ENCODE assay signal across 11 cellular contexts in genomic region chr12:10750385-10750727, GRCh38. TPM values are rescaled to one million over a fixed set of nuclear protein-coding genes. Genes with fewer than 3 reads are reported as not detected.
DNase-seq lines count a peak whose midpoint lies in the region; ATAC-seq, FAIRE-seq and TF ChIP-seq lines count a peak whose summit lies in the region.
"Had no signal": no experiment of that assay in that cellular context is flagged by ENCODE, and none has a peak within 500 bp of the region (broad histone marks: within the 10 kb centered on the region; RNA-seq: fewer than 3 reads in every experiment).

No MANE protein-coding gene starts in this region.

- no peaks in the 10 kb centered on the region for H3K36me3 Mint-ChIP-seq in natural killer cell treated with Interleukin-12 subunit alpha and Interleukin-12 subunit beta and Interleukin-15 and Interleukin-18, amount 100 ng/mL, for 72 hours
- no peaks in the 10 kb centered on the region for H3K36me3 Mint-ChIP-seq in natural killer cell
- no peaks in the 10 kb centered on the region for H3K36me3 Mint-ChIP-seq in activated CD8-positive, alpha-beta T cell treated with anti-CD3 and anti-CD28 coated beads for 36 hours (ENCODE audit: low read depth)

- peak overlapping the region; percentile 63 for H3K4me3 Mint-ChIP-seq in natural killer cell treated with Interleukin-12 subunit alpha and Interleukin-12 subunit beta and Interleukin-15 and Interleukin-18, amount 100 ng/mL, for 72 hours
- H3K4me3 Mint-ChIP-seq in natural killer cell = no peak overlapping the region
- H3K4me3 Mint-ChIP-seq in activated CD8-positive, alpha-beta T cell treated with anti-CD3 and anti-CD28 coated beads for 36 hours = peak overlapping the region; percentile 67

- no peak for TF ChIP-seq EP300 in upper lobe of left lung (IDR thresholded peaks at IDR 0.05)

- intact Hi-C loops in natural killer cell (cut with micrococcal nuclease) = loop anchor here (1.0 to 5.0 kb wide), 2 partner anchors 383 to 515 kb away; no protein-coding TSS in a partner anchor
- intact Hi-C loops in activated CD8-positive, alpha-beta T cell treated with anti-CD3 and anti-CD28 coated beads for 36 hours (cut with micrococcal nuclease) = no loop called here

- peaks cover 12 to 23% of the 10 kb centered on the region in 2 donors for H3K4me1 Mint-ChIP-seq in natural killer cell treated with Interleukin-12 subunit alpha and Interleukin-12 subunit beta and Interleukin-15 and Interleukin-18, amount 100 ng/mL, for 72 hours (ENCODE audit: low read depth in 2 of 2)
- H3K4me1 Mint-ChIP-seq in natural killer cell = peaks cover 6 to 11% of the 10 kb centered on the region in 2 donors
- peaks cover 8% of the 10 kb centered on the region for H3K4me1 Mint-ChIP-seq in activated CD8-positive, alpha-beta T cell treated with anti-CD3 and anti-CD28 coated beads for 36 hours (ENCODE audit: low read depth)

- no peaks in the 10 kb centered on the region for H3K27me3 ChIP-seq in upper lobe of left lung

- H3K27ac ChIP-seq in upper lobe of left lung = peak overlapping the region in 1 of 4 donors; percentile 44

- POLR2A ChIA-PET in activated CD8-positive, alpha-beta T cell treated with anti-CD3 and anti-CD28 coated beads for 36 hours (lab: Charles Lee) = interaction anchor here (0.8 to 1.6 kb wide), 3 partner anchors 10 to 137 kb away, joined by 3 to 8 read pairs (median 4); partner anchors contain the start of genes MAGOHB and YBX3

- no peak for ATAC-seq in natural killer cell treated with Interleukin-12 subunit alpha and Interleukin-12 subunit beta and Interleukin-15 and Interleukin-18, amount 100 ng/mL, for 72 hours
- ATAC-seq in natural killer cell = no peak
- no peak for ATAC-seq in activated CD8-positive, alpha-beta T cell treated with anti-CD3 and anti-CD28 coated beads for 36 hours
- no peak for ATAC-seq in upper lobe of left lung (ENCODE audit: low FRiP score in 2 of 2)

- no peaks in the 10 kb centered on the region for H3K9me3 Mint-ChIP-seq in natural killer cell treated with Interleukin-12 subunit alpha and Interleukin-12 subunit beta and Interleukin-15 and Interleukin-18, amount 100 ng/mL, for 72 hours
- no peaks in the 10 kb centered on the region for H3K9me3 Mint-ChIP-seq in natural killer cell
- H3K9me3 Mint-ChIP-seq in activated CD8-positive, alpha-beta T cell treated with anti-CD3 and anti-CD28 coated beads for 36 hours = no peaks in the 10 kb centered on the region
- H3K9me3 Mint-ChIP-seq: activated CD4-positive, alpha-beta T cell treated with anti-CD3 and anti-CD28 coated beads, Interleukin-2, amount 10 ng/mL, durations not matched to agents 7 days and 5 days had no signal

- DNase-seq in natural killer cell treated with Interleukin-12 subunit alpha and Interleukin-12 subunit beta and Interleukin-15 and Interleukin-18, amount 100 ng/mL, for 72 hours (ENCODE audit: low spot score) = no peak
- DNase-seq in natural killer cell (no peak), upper lobe of left lung (no peak), NCI-H69 (lab: John Stamatoyannopoulos, UW) (no peak), NAMALWA (ENCODE audit: low spot score) (no peak), inferior parietal cortex (ENCODE audit: extremely low spot score) (no peak)
- DNase-seq in activated CD8-positive, alpha-beta T cell treated with anti-CD3 and anti-CD28 coated beads for 36 hours = no peak

- CTCF ChIA-PET in activated CD8-positive, alpha-beta T cell treated with anti-CD3 and anti-CD28 coated beads for 36 hours (lab: Charles Lee) = interaction anchor here (0.6 to 4.1 kb wide), 44 partner anchors 9 to 1515 kb away, joined by 3 to 28 read pairs (median 4); partner anchors contain the start of genes MAGOHB, PRR4 and YBX3

- TF ChIP-seq POLR2A in upper lobe of left lung (IDR thresholded peaks at IDR 0.05) = no peak

- peak; percentile 36 for FAIRE-seq in islet of Langerhans (lab: Jason Lieb, UNC)

- no peaks in the 10 kb centered on the region for H3K36me3 ChIP-seq in upper lobe of left lung

- H3K4me3 ChIP-seq in upper lobe of left lung = peak overlapping the region in 3 of 4 donors; percentile 18 to 33 (median 23)
- H3K4me3 ChIP-seq: lung had no signal

- H3K9me3 ChIP-seq in upper lobe of left lung = peaks cover 0 to 1% (median under 1%) of the 10 kb centered on the region in 4 donors

- peaks cover 35 to 47% of the 10 kb centered on the region in 2 donors for H3K27me3 Mint-ChIP-seq in natural killer cell treated with Interleukin-12 subunit alpha and Interleukin-12 subunit beta and Interleukin-15 and Interleukin-18, amount 100 ng/mL, for 72 hours
- peaks cover 30 to 51% of the 10 kb centered on the region in 2 donors for H3K27me3 Mint-ChIP-seq in natural killer cell (ENCODE audit: low read depth in 2 of 2)
- peaks cover 23% of the 10 kb centered on the region for H3K27me3 Mint-ChIP-seq in activated CD8-positive, alpha-beta T cell treated with anti-CD3 and anti-CD28 coated beads for 36 hours

- TF ChIP-seq CTCF in natural killer cell (IDR thresholded peaks at IDR 0.05) (no peak), upper lobe of left lung (IDR thresholded peaks at IDR 0.05) (peak in 1 of 6 experiments; percentile 45)
- TF ChIP-seq CTCF in activated CD8-positive, alpha-beta T cell treated with anti-CD3 and anti-CD28 coated beads for 36 hours (IDR thresholded peaks at IDR 0.05) = peak; percentile 48

- WGBS in upper lobe of left lung, 2 donors = 0 to 1% methylated on average over 4 of the region's 4 CpGs

- H3K27ac Mint-ChIP-seq in natural killer cell treated with Interleukin-12 subunit alpha and Interleukin-12 subunit beta and Interleukin-15 and Interleukin-18, amount 100 ng/mL, for 72 hours = peak overlapping the region in 1 of 2 donors; percentile 68
- peak overlapping the region in 1 of 2 donors; percentile 21 for H3K27ac Mint-ChIP-seq in natural killer cell
- H3K27ac Mint-ChIP-seq in activated CD8-positive, alpha-beta T cell treated with anti-CD3 and anti-CD28 coated beads for 36 hours = no peak overlapping the region
- H3K27ac Mint-ChIP-seq: activated CD4-positive, alpha-beta T cell treated with anti-CD3 and anti-CD28 coated beads, Interleukin-2, amount 10 ng/mL, durations not matched to agents 7 days and 5 days had no signal

- peaks cover 0 to 14% (median 8%) of the 10 kb centered on the region in 4 donors for H3K4me1 ChIP-seq in upper lobe of left lung

RNA-seq across cellular contexts. Expression of gene YBX3, which starts 27.2 kb away (rescaled TPM):
- 100 to 1,000 TPM; 147 to 210 TPM for total RNA-seq in natural killer cell treated with Interleukin-12 subunit alpha and Interleukin-12 subunit beta and Interleukin-15 and Interleukin-18, amount 100 ng/mL, for 72 hours
- total RNA-seq in natural killer cell (10 to 100 TPM; 13.4 to 36.0 (median 33.0) TPM), upper lobe of left lung (100 to 1,000 TPM; 216 to 360 (median 287) TPM)
- total RNA-seq in activated CD8-positive, alpha-beta T cell treated with anti-CD3 and anti-CD28 coated beads for 36 hours = 100 to 1,000 TPM; 258 to 273 TPM

RNA-seq across cellular contexts. Expression of gene TAS2R7, which starts 52.1 kb away (rescaled TPM):
- not detected for total RNA-seq in natural killer cell treated with Interleukin-12 subunit alpha and Interleukin-12 subunit beta and Interleukin-15 and Interleukin-18, amount 100 ng/mL, for 72 hours
- not detected for total RNA-seq in natural killer cell
- not detected for total RNA-seq in activated CD8-positive, alpha-beta T cell treated with anti-CD3 and anti-CD28 coated beads for 36 hours
- under 1 TPM in 1 of 6 donors, not detected in 5; 0.98 TPM for total RNA-seq in upper lobe of left lung
- total RNA-seq: activated CD4-positive, alpha-beta T cell treated with anti-CD3 and anti-CD28 coated beads, Interleukin-2, amount 10 ng/mL, durations not matched to agents 7 days and 5 days; ureter had no signal

RNA-seq across cellular contexts. Expression of gene TAS2R8, which starts 56.7 kb away (rescaled TPM):
- not detected for total RNA-seq in natural killer cell treated with Interleukin-12 subunit alpha and Interleukin-12 subunit beta and Interleukin-15 and Interleukin-18, amount 100 ng/mL, for 72 hours
- total RNA-seq in natural killer cell (not detected), upper lobe of left lung (not detected)
- not detected for total RNA-seq in activated CD8-positive, alpha-beta T cell treated with anti-CD3 and anti-CD28 coated beads for 36 hours
- total RNA-seq: activated CD4-positive, alpha-beta T cell treated with anti-CD3 and anti-CD28 coated beads, Interleukin-2, amount 10 ng/mL, durations not matched to agents 7 days and 5 days; lung; ureter had no signal

RNA-seq across cellular contexts. Expression of gene TAS2R9, which starts 59.6 kb away (rescaled TPM):
- total RNA-seq in natural killer cell treated with Interleukin-12 subunit alpha and Interleukin-12 subunit beta and Interleukin-15 and Interleukin-18, amount 100 ng/mL, for 72 hours = not detected
- total RNA-seq in natural killer cell (not detected), upper lobe of left lung (not detected)
- total RNA-seq in activated CD8-positive, alpha-beta T cell treated with anti-CD3 and anti-CD28 coated beads for 36 hours = not detected
- total RNA-seq: activated CD4-positive, alpha-beta T cell treated with anti-CD3 and anti-CD28 coated beads, Interleukin-2, amount 10 ng/mL, durations not matched to agents 7 days and 5 days; lung; ureter had no signal

Comparison
In these comparisons a context has a peak if more than half of its experiments do, and no peak if none do; other contexts are left out.
1. RNA of gene YBX3, which starts 27.2 kb away (total RNA-seq): 216 to 360 TPM in upper lobe of left lung, 258 to 273 TPM in activated CD8-positive, alpha-beta T cell treated with anti-CD3 and anti-CD28 coated beads for 36 hours and 147 to 210 TPM in natural killer cell treated with Interleukin-12 subunit alpha and Interleukin-12 subunit beta and Interleukin-15 and Interleukin-18, amount 100 ng/mL, for 72 hours; 13.4 to 36.0 TPM in natural killer cell; every median in the first group is over 4 times any median in the second.